Comparison of ENCODE assay signal across 30 cellular contexts in the genomic region with DNA sequence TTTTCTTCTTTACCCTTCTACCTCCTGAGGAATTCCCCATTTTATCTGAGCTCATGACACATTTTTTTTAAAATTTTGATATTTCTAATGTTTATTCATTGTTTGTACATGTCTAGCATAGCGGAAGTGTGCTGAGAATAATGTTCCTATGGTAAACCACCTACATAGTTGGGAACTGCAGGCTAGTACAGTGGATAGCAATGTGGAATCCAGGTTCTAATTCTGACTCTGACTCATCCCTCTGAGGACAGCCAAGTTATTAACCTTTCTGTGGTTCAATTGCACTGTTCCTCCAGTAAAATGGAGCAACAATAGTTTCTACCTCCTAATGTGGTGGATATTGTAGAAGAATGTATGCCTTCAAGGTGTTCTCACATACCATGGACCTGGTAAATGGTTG. TPM values are rescaled to one million over a fixed set of nuclear protein-coding genes. Genes with fewer than 3 reads are reported as not detected.
DNase-seq lines count a peak whose midpoint lies in the region; FAIRE-seq and TF ChIP-seq lines count a peak whose summit lies in the region.
"Had no signal": no experiment of that assay in that cellular context is flagged by ENCODE, and none has a peak within 500 bp of the region (broad histone marks: within the 10 kb centered on the region; RNA-seq: fewer than 3 reads in every experiment).

No MANE protein-coding gene starts in this region.

- H3K27me3 ChIP-seq in dorsolateral prefrontal cortex, result no peaks in the 10 kb centered on the region
- H3K27me3 ChIP-seq: BE2C, MG63 had no signal

- FAIRE-seq in urothelium cell line (lab: Jason Lieb, UNC), result no peak
- FAIRE-seq: GM12891, H54, HTR-8/SVneo, K562 had no signal

- no peak overlapping the region for H3K27ac ChIP-seq in dorsolateral prefrontal cortex
- H3K27ac ChIP-seq: PC-9 had no signal

- no peak overlapping the region for H3K4me3 ChIP-seq in dorsolateral prefrontal cortex
- H3K4me3 ChIP-seq: K562, MG63, PC-9 had no signal

- peak; percentile 45 for DNase-seq in HT1080 (ENCODE audit: low read depth)
- DNase-seq in astrocyte of the hippocampus (ENCODE audit: low read depth, low spot score), result peak; percentile 44
- DNase-seq in iris pigment epithelial cell (ENCODE audit: low read depth), result peak; percentile 11
- peak; percentile 25 for DNase-seq in urothelium cell line (ENCODE audit: low spot score)
- DNase-seq in dorsolateral prefrontal cortex, result no peak
- DNase-seq in ureter (ENCODE audit: low spot score), result no peak
- DNase-seq in putamen (ENCODE audit: low spot score), result no peak
- DNase-seq: BE2C; CD8-positive, alpha-beta memory T cell; DMS 273 treated with DMSO at 0.1 percent for 48 hours; DMS79; GF-D8; Kasumi-1; MG63; NCI-H1048; NCI-H1417; NCI-H1694; NCI-H2029 treated with DMSO at 0.1 percent for 48 hours; NCI-H446 treated with DMSO at 0.1 percent for 48 hours; NCI-H526 treated with DMSO at 0.1 percent for 48 hours; PC-9; RPMI8226; SHP77 treated with DMSO at 0.1 percent for 48 hours; SK-N-SH; SW 1271 had no signal

- intact Hi-C loops in dorsolateral prefrontal cortex (cut with DNase I), result no loop called here

- TF ChIP-seq CTCF in dorsolateral prefrontal cortex (IDR thresholded peaks at IDR 0.05 in 54 of 56, conservative IDR thresholded peaks at IDR 0.05 in 2 of 56; ENCODE audit: low read depth in 1 of 56, partially characterized antibody in 56 of 56), result no peak

RNA-seq across cellular contexts. Expression of a gene that starts 20.6 kb away (rescaled TPM):
- total RNA-seq in HT1080 (2014; rRNA removed; shearing (Covaris generic)), result not detected in 2 replicates
- polyA plus RNA-seq in HT1080 (2015; cell fraction: cytosol; rRNA removed), result not detected in 2 replicates
- polyA plus RNA-seq in HT1080 (2015; cell fraction: nucleus; rRNA removed), result not detected in 2 replicates
- total RNA-seq in dorsolateral prefrontal cortex (1 to 10 TPM in 1 of 120 experiments, under 1 TPM in 1, not detected in 118; 0.42 to 1.5 TPM), ureter (not detected)
- total RNA-seq: CD8-positive, alpha-beta memory T cell; K562; PC-9 had no signal
- polyA plus RNA-seq: CD14-positive monocyte; CD8-positive, alpha-beta memory T cell; K562; SK-N-SH had no signal

Comparison
In these comparisons a context has a peak if more than half of its experiments do, and no peak if none do; other contexts are left out.
1. DNase-seq: peak in HT1080 (single experiment), astrocyte of the hippocampus (single experiment), iris pigment epithelial cell (single experiment) and urothelium cell line (single experiment); none in dorsolateral prefrontal cortex (0 of 10), ureter (single experiment) and putamen (single experiment).